11 cellular contexts compared by ENCODE assay signal in genomic region chr10:3473271-3473670, GRCh38.
A peak's percentile ranks its signal among the peaks of the same experiment; 100 is the strongest.
DNase-seq lines count a peak whose midpoint lies in the region; ATAC-seq, FAIRE-seq and TF ChIP-seq lines count a peak whose summit lies in the region.
"Had no signal": no experiment of that assay in that cellular context is flagged by ENCODE, and none has a peak within 500 bp of the region (broad histone marks: within the 10 kb centered on the region; RNA-seq: fewer than 3 reads in every experiment).

No MANE protein-coding gene starts in this region.

- H3K27ac ChIP-seq in C4-2B (peak overlapping the region; percentile 6; the same call in 1 of the 2 replicates), heart left ventricle (peak overlapping the region in 6 of 12 donors; percentile 56 to 86 (median 82))

- H3K27ac Mint-ChIP-seq in mesothelial cell of epicardium, result no peak overlapping the region

- H3K36me3 Mint-ChIP-seq in mesothelial cell of epicardium, result no peaks in the 10 kb centered on the region

- no peaks in the 10 kb centered on the region for H3K9me3 Mint-ChIP-seq in mesothelial cell of epicardium

- intact Hi-C loops in heart left ventricle (cut with DNase I), result no loop called here

- FAIRE-seq in RCC 7860 (lab: Jason Lieb, UNC), result no peak

- no peak for TF ChIP-seq POLR2A in heart left ventricle (IDR thresholded peaks at IDR 0.05)

- H3K4me3 Mint-ChIP-seq in mesothelial cell of epicardium, result no peak overlapping the region

- DNase-seq in RCC 7860 (ENCODE audit: low spot score), result peak; percentile 33
- peak; percentile 61 for DNase-seq in glomerular visceral epithelial cell (ENCODE audit: extremely low spot score)
- DNase-seq in renal cortical epithelial cell (ENCODE audit: low read depth), result peak; percentile 66
- no peak for DNase-seq in mesothelial cell of epicardium (ENCODE audit: low spot score in 2 of 2, unreplicated experiment in 2 of 2)
- no peak for DNase-seq in heart left ventricle
- no peak for DNase-seq in RKO (ENCODE audit: low spot score)
- DNase-seq: GF-D8, T1000 had no signal

- ATAC-seq in heart left ventricle, result no peak
- ATAC-seq in HG03354 (IDR thresholded peaks at IDR 0.05; ENCODE audit: poor library complexity, severe bottlenecking, unreplicated experiment), result no peak

- peaks cover 0 to 50% (median 25%) of the 10 kb centered on the region in 12 donors for H3K4me1 ChIP-seq in heart left ventricle

- TF ChIP-seq CTCF in C4-2B (conservative IDR thresholded peaks at IDR 0.05) (no peak), mesothelial cell of epicardium (IDR thresholded peaks at IDR 0.05; ENCODE audit: unreplicated experiment) (no peak), heart left ventricle (IDR thresholded peaks at IDR 0.05) (no peak)

- no peaks in the 10 kb centered on the region for H3K9me3 ChIP-seq in heart left ventricle
- H3K9me3 ChIP-seq: ascending aorta had no signal

- no peaks in the 10 kb centered on the region for H3K36me3 ChIP-seq in heart left ventricle
- H3K36me3 ChIP-seq: ascending aorta had no signal

- H3K4me3 ChIP-seq in heart left ventricle, result no peak overlapping the region

- peaks cover 30% of the 10 kb centered on the region for H3K4me1 Mint-ChIP-seq in mesothelial cell of epicardium

- H3K27me3 ChIP-seq in heart left ventricle, result no peaks in the 10 kb centered on the region
- H3K27me3 ChIP-seq: ascending aorta had no signal

- no peaks in the 10 kb centered on the region for H3K27me3 Mint-ChIP-seq in mesothelial cell of epicardium (ENCODE audit: low read depth)

- 95 to 98% (median 96%) methylated on average over 9 of the region's 9 CpGs for WGBS in heart left ventricle, 4 donors

Comparison
In these comparisons a context has a peak if more than half of its experiments do, and no peak if none do; other contexts are left out.
1. DNase-seq: peak in RCC 7860 (single experiment), glomerular visceral epithelial cell (single experiment) and renal cortical epithelial cell (single experiment); none in mesothelial cell of epicardium (0 of 2), heart left ventricle (0 of 5) and RKO (single experiment).